In the genomic region with DNA sequence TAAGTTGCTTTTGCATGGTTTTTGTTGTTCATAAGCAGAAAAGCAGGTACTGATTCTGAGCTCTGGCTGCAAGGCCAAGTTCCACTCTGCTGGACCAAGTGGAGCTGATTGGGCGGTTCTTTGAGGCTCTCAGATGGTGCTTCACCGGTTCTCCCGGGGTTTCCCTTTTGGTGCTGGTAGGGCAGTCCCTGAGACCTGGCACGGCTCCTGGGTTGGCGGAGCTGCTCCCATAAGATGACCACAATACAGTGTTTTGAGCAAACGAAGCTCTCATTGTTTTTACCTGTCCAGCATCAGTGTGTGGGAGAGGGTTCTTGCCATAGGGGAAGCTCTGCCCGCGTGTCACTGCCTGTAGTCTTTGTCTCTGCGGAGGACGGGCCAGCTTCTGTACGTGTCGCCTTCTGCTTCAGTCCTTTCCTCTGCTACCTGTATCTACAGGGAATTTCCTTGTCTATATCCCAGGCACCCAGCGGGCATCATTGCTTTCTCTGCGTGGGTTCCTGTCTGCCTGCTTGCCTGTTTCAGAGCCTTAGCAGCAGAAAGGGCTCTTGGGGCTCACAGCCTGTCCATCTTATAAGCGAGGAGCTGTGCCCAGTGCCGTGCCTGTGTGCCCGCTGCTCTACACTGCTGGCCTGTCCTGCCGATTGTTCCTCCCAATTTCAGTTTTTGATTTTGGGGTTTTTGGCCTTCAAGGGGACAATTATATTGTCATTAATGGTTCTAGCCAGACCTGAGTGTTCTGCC, we compare ENCODE assay signal across 9 cellular contexts. TPM values are rescaled to one million over a fixed set of nuclear protein-coding genes. Genes with fewer than 3 reads are reported as not detected.
DNase-seq lines count a peak whose midpoint lies in the region; ATAC-seq and TF ChIP-seq lines count a peak whose summit lies in the region.
"Had no signal": no experiment of that assay in that cellular context is flagged by ENCODE, and none has a peak within 500 bp of the region (broad histone marks: within the 10 kb centered on the region; RNA-seq: fewer than 3 reads in every experiment).

No MANE protein-coding gene starts in this region.

- peak overlapping the region; percentile 100 for H3K4me3 ChIP-seq in thoracic aorta

- peak overlapping the region; percentile 91 for H3K4me3 Mint-ChIP-seq in activated T-cell treated with anti-CD3 and anti-CD28 coated beads, Interleukin-2, amount 50 U/mL, for 4 hours
- H3K4me3 Mint-ChIP-seq in activated T-helper 17 cell treated with anti-CD3 and anti-CD28 coated beads, Interleukin-2, amount 50 U/mL, for 72 hours, result peak overlapping the region; percentile 93
- peak overlapping the region; percentile 72 to 98 (median 94) for H3K4me3 Mint-ChIP-seq in immature natural killer cell

- no peaks in the 10 kb centered on the region for H3K27me3 Mint-ChIP-seq in activated T-cell treated with anti-CD3 and anti-CD28 coated beads, Interleukin-2, amount 50 U/mL, for 4 hours (ENCODE audit: low read depth)
- no peaks in the 10 kb centered on the region for H3K27me3 Mint-ChIP-seq in activated T-helper 17 cell treated with anti-CD3 and anti-CD28 coated beads, Interleukin-2, amount 50 U/mL, for 72 hours
- peaks cover 15 to 29% (median 24%) of the 10 kb centered on the region in 3 donors for H3K27me3 Mint-ChIP-seq in immature natural killer cell (ENCODE audit: low read depth in 3 of 3)

- no peaks in the 10 kb centered on the region for H3K9me3 ChIP-seq in thoracic aorta

- TF ChIP-seq CTCF in thoracic aorta (IDR thresholded peaks at IDR 0.05), result no peak

- H3K27ac ChIP-seq in thoracic aorta, result no peak overlapping the region

- H3K27ac Mint-ChIP-seq in activated T-helper 17 cell treated with anti-CD3 and anti-CD28 coated beads, Interleukin-2, amount 50 U/mL, for 72 hours, result peak overlapping the region; percentile 99
- H3K27ac Mint-ChIP-seq in immature natural killer cell, result peak overlapping the region; percentile 46 to 95 (median 66)

- H3K36me3 ChIP-seq in thoracic aorta, result peaks cover 31% of the 10 kb centered on the region

- H3K36me3 Mint-ChIP-seq in activated T-cell treated with anti-CD3 and anti-CD28 coated beads, Interleukin-2, amount 50 U/mL, for 4 hours (ENCODE audit: insufficient read depth), result peaks cover 30% of the 10 kb centered on the region
- peaks cover 79% of the 10 kb centered on the region for H3K36me3 Mint-ChIP-seq in activated T-helper 17 cell treated with anti-CD3 and anti-CD28 coated beads, Interleukin-2, amount 50 U/mL, for 72 hours (ENCODE audit: low read depth)
- H3K36me3 Mint-ChIP-seq in immature natural killer cell, result peaks cover 0 to 10% (median 4%) of the 10 kb centered on the region in 3 donors

- no peaks in the 10 kb centered on the region for H3K9me3 Mint-ChIP-seq in activated T-cell treated with anti-CD3 and anti-CD28 coated beads, Interleukin-2, amount 50 U/mL, for 4 hours
- no peaks in the 10 kb centered on the region for H3K9me3 Mint-ChIP-seq in activated T-helper 17 cell treated with anti-CD3 and anti-CD28 coated beads, Interleukin-2, amount 50 U/mL, for 72 hours
- H3K9me3 Mint-ChIP-seq in immature natural killer cell, result no peaks in the 10 kb centered on the region

- DNase-seq in activated T-cell treated with anti-CD3 and anti-CD28 coated beads, Interleukin-2, amount 50 U/mL, for 4 hours, result no peak
- no peak for DNase-seq in activated T-cell treated with anti-CD3 and anti-CD28 coated beads, Interleukin-2, amount 50 U/mL, for 1 hour
- DNase-seq in immature natural killer cell (no peak), thoracic aorta (ENCODE audit: low spot score) (no peak), DMS79 treated with DMSO at 0.1 percent for 48 hours (lab: John Stamatoyannopoulos, UW) (no peak), HCEC 1CT (no peak)
- DNase-seq: hypothalamus had no signal

- no peak for ATAC-seq in activated T-cell treated with anti-CD3 and anti-CD28 coated beads, Interleukin-2, amount 50 U/mL, for 4 hours
- peak; percentile 16 for ATAC-seq in activated T-helper 17 cell treated with anti-CD3 and anti-CD28 coated beads, Interleukin-2, amount 50 U/mL, for 72 hours (replicated peaks)
- ATAC-seq in thoracic aorta (ENCODE audit: insufficient number of reproducible peaks, low FRiP score, low read depth) (no peak), GM21381 (IDR thresholded peaks at IDR 0.05; ENCODE audit: unreplicated experiment) (no peak)

- no peaks in the 10 kb centered on the region for H3K27me3 ChIP-seq in thoracic aorta (replicated peaks; ENCODE audit: insufficient read depth)

- H3K4me1 ChIP-seq in thoracic aorta (ENCODE audit: control insufficient read depth in 1 of 2, low read depth in 2 of 2), result peaks cover 37 to 46% of the 10 kb centered on the region in 2 donors

- peaks cover 33% of the 10 kb centered on the region for H3K4me1 Mint-ChIP-seq in activated T-cell treated with anti-CD3 and anti-CD28 coated beads, Interleukin-2, amount 50 U/mL, for 4 hours (ENCODE audit: low read depth)
- H3K4me1 Mint-ChIP-seq in activated T-helper 17 cell treated with anti-CD3 and anti-CD28 coated beads, Interleukin-2, amount 50 U/mL, for 72 hours, result peaks cover 23% of the 10 kb centered on the region
- H3K4me1 Mint-ChIP-seq in immature natural killer cell, result peaks cover 47 to 49% of the 10 kb centered on the region in 2 donors

RNA-seq across cellular contexts. Expression of a gene that starts 2.3 kb away (rescaled TPM):
- 100 to 1,000 TPM; 467 to 532 (median 476) TPM for total RNA-seq in activated T-cell treated with anti-CD3 and anti-CD28 coated beads, Interleukin-2, amount 50 U/mL, for 4 hours
- 100 to 1,000 TPM; 254 to 333 TPM for total RNA-seq in activated T-helper 17 cell treated with anti-CD3 and anti-CD28 coated beads, Interleukin-2, amount 50 U/mL, for 72 hours
- polyA plus RNA-seq in immature natural killer cell, result 10 to 100 TPM in 1 of 3 donors, 1 to 10 TPM in 2; 3.1 to 17.0 (median 8.0) TPM
- total RNA-seq in thoracic aorta, result 100 to 1,000 TPM in 1 of 2 donors, 10 to 100 TPM in 1; 77.3 to 106 TPM

RNA-seq across cellular contexts. Expression of a gene that starts 9.2 kb away (rescaled TPM):
- total RNA-seq in activated T-cell treated with anti-CD3 and anti-CD28 coated beads, Interleukin-2, amount 50 U/mL, for 4 hours, result 1 to 10 TPM; 3.9 to 7.8 (median 4.8) TPM
- total RNA-seq in activated T-helper 17 cell treated with anti-CD3 and anti-CD28 coated beads, Interleukin-2, amount 50 U/mL, for 72 hours, result 1 to 10 TPM; 2.4 to 2.6 TPM
- polyA plus RNA-seq in immature natural killer cell, result 1 to 10 TPM in 2 of 3 donors, not detected in 1; 1.1 to 1.7 TPM
- 10 to 100 TPM; 10.5 to 14.8 TPM for total RNA-seq in thoracic aorta

RNA-seq across cellular contexts. Expression of a gene that starts 13.7 kb away (rescaled TPM):
- total RNA-seq in activated T-cell treated with anti-CD3 and anti-CD28 coated beads, Interleukin-2, amount 50 U/mL, for 4 hours, result 10 to 100 TPM; 46.2 to 54.1 (median 52.7) TPM
- 10 to 100 TPM; 26.4 to 35.6 TPM for total RNA-seq in activated T-helper 17 cell treated with anti-CD3 and anti-CD28 coated beads, Interleukin-2, amount 50 U/mL, for 72 hours
- 10 to 100 TPM in 2 of 3 donors, 1 to 10 TPM in 1; 8.4 to 24.9 (median 20.6) TPM for polyA plus RNA-seq in immature natural killer cell
- 10 to 100 TPM in 1 of 2 donors, 1 to 10 TPM in 1; 6.7 to 23.8 TPM for total RNA-seq in thoracic aorta

RNA-seq across cellular contexts. Expression of a gene that starts 16.4 kb away (rescaled TPM):
- total RNA-seq in activated T-cell treated with anti-CD3 and anti-CD28 coated beads, Interleukin-2, amount 50 U/mL, for 4 hours, result 10 to 100 TPM; 27.1 to 31.5 (median 28.5) TPM
- total RNA-seq in activated T-helper 17 cell treated with anti-CD3 and anti-CD28 coated beads, Interleukin-2, amount 50 U/mL, for 72 hours, result 10 to 100 TPM; 21.9 to 22.2 TPM
- polyA plus RNA-seq in immature natural killer cell, result 10 to 100 TPM in 2 of 3 donors, 1 to 10 TPM in 1; 9.6 to 27.8 (median 13.8) TPM
- total RNA-seq in thoracic aorta, result 10 to 100 TPM; 46.0 to 65.5 TPM

RNA-seq across cellular contexts. Expression of a gene that starts 17.9 kb away (rescaled TPM):
- 10 to 100 TPM; 55.0 to 61.4 (median 55.2) TPM for total RNA-seq in activated T-cell treated with anti-CD3 and anti-CD28 coated beads, Interleukin-2, amount 50 U/mL, for 4 hours
- total RNA-seq in activated T-helper 17 cell treated with anti-CD3 and anti-CD28 coated beads, Interleukin-2, amount 50 U/mL, for 72 hours, result 10 to 100 TPM; 29.2 to 45.1 TPM
- 10 to 100 TPM in 1 of 3 donors, 1 to 10 TPM in 2; 3.0 to 15.3 (median 3.7) TPM for polyA plus RNA-seq in immature natural killer cell
- 10 to 100 TPM; 91.3 to 93.5 TPM for total RNA-seq in thoracic aorta
